8 cellular contexts compared by ENCODE assay signal in genomic region chr10:117074621-117075020, GRCh38.
DNase-seq lines count a peak whose midpoint lies in the region; ATAC-seq and TF ChIP-seq lines count a peak whose summit lies in the region.

No MANE protein-coding gene starts in this region.

- TF ChIP-seq CTCF in LNCaP clone FGC (IDR thresholded peaks at IDR 0.05; ENCODE audit: control insufficient read depth, extremely low read depth, insufficient read depth) (peak; percentile 80), Panc1 (IDR thresholded peaks at IDR 0.05) (peak; percentile 37), uterus (IDR thresholded peaks at IDR 0.05) (no peak)

- peaks cover 19% of the 10 kb centered on the region; the same call in 1 of the 2 replicates for H3K27me3 ChIP-seq in Panc1 (ENCODE audit: control insufficient read depth, insufficient read depth, low read length)
- H3K27me3 ChIP-seq in iPS DF 6.9 (ENCODE audit: control insufficient read depth, insufficient read depth, low read length), result no peaks in the 10 kb centered on the region
- H3K27me3 ChIP-seq in uterus, result no peaks in the 10 kb centered on the region

- H3K4me3 ChIP-seq in LNCaP clone FGC (ENCODE audit: low read depth, low read length), result no peak overlapping the region
- H3K4me3 ChIP-seq in Panc1 (ENCODE audit: low read depth in 2 of 2, low read length in 2 of 2), result no peak overlapping the region
- no peak overlapping the region for H3K4me3 ChIP-seq in iPS DF 6.9 (ENCODE audit: low read length)
- no peak overlapping the region for H3K4me3 ChIP-seq in uterus

- H3K4me1 ChIP-seq in Panc1 (ENCODE audit: control insufficient read depth, insufficient read depth, low read length), result no peaks in the 10 kb centered on the region
- no peaks in the 10 kb centered on the region for H3K4me1 ChIP-seq in iPS DF 6.9 (ENCODE audit: control insufficient read depth, insufficient read depth, low read length)
- H3K4me1 ChIP-seq in uterus, result no peaks in the 10 kb centered on the region

- intact Hi-C loops in Panc1 (cut with micrococcal nuclease; ENCODE audit: unreplicated experiment), result no loop called here
- intact Hi-C loops in uterus (cut with DNase I; ENCODE audit: low total_unique reads), result no loop called here

- ATAC-seq in Panc1, result no peak
- no peak for ATAC-seq in HG03025 (IDR thresholded peaks at IDR 0.05; ENCODE audit: low FRiP score, unreplicated experiment)

- H3K9me3 ChIP-seq in Panc1 (ENCODE audit: control insufficient read depth, insufficient read depth, low read depth, low read length) (no peaks in the 10 kb centered on the region), iPS DF 6.9 (ENCODE audit: control insufficient read depth, insufficient read depth, low read length) (no peaks in the 10 kb centered on the region), uterus (no peaks in the 10 kb centered on the region)

- TF ChIP-seq POLR2A in uterus (IDR thresholded peaks at IDR 0.05), result no peak

- BruUV-seq in Panc1 (replicated peaks; lab: Mats Ljungman, UMichigan), result no TSS peak

- H3K36me3 ChIP-seq in Panc1 (ENCODE audit: control insufficient read depth, insufficient read depth, low read length) (no peaks in the 10 kb centered on the region), iPS DF 6.9 (ENCODE audit: control insufficient read depth, insufficient read depth, low read length) (no peaks in the 10 kb centered on the region), uterus (no peaks in the 10 kb centered on the region)

- DNase-seq in COR-L47 (lab: John Stamatoyannopoulos, UW) (peak; percentile 39), LNCaP clone FGC (ENCODE audit: low read depth) (peak; percentile 31), Panc1 (ENCODE audit: low read depth, low spot score) (no peak), iPS DF 6.9 (ENCODE audit: low read depth, low spot score) (peak; percentile 16), uterus (no peak), NCI-H1105 (lab: John Stamatoyannopoulos, UW) (no peak)
- no peak for DNase-seq in activated effector memory CD4-positive, alpha-beta T cell treated with Interleukin-2 at 50 U/mL for 16 hours

- H3K27ac ChIP-seq in Panc1 (ENCODE audit: low read length) (no peak overlapping the region), iPS DF 6.9 (ENCODE audit: low read length) (no peak overlapping the region), uterus (no peak overlapping the region)

- CTCF ChIA-PET in Panc1 (lab: Charles Lee), result no interaction called here

- WGBS in iPS DF 6.9 (ENCODE audit: insufficient coverage, insufficient read length), result no CpG with 5 or more reads among the region's 2 CpGs

- POLR2A ChIA-PET in Panc1 (lab: Charles Lee), result interaction anchor here (0.6 kb wide), 1 partner anchor 56 kb away, joined by 4 read pairs; no protein-coding TSS in a partner anchor

- in situ Hi-C loops in Panc1 (cut with HindIII; ENCODE audit: low pct_unique_long_range_greater_than_20kb, low sequenced_read_pairs), result no loop called here

Comparison
In these comparisons a context has a peak if more than half of its experiments do, and no peak if none do; other contexts are left out.
1. DNase-seq: peak in COR-L47 (single experiment), LNCaP clone FGC (single experiment) and iPS DF 6.9 (single experiment); none in Panc1 (single experiment), uterus (0 of 2), activated effector memory CD4-positive, alpha-beta T cell treated with Interleukin-2 at 50 U/mL for 16 hours (single experiment) and NCI-H1105 (single experiment).
2. CTCF ChIP-seq: peak in LNCaP clone FGC (single experiment) and Panc1 (single experiment); none in uterus (0 of 4).